In the genomic region with DNA sequence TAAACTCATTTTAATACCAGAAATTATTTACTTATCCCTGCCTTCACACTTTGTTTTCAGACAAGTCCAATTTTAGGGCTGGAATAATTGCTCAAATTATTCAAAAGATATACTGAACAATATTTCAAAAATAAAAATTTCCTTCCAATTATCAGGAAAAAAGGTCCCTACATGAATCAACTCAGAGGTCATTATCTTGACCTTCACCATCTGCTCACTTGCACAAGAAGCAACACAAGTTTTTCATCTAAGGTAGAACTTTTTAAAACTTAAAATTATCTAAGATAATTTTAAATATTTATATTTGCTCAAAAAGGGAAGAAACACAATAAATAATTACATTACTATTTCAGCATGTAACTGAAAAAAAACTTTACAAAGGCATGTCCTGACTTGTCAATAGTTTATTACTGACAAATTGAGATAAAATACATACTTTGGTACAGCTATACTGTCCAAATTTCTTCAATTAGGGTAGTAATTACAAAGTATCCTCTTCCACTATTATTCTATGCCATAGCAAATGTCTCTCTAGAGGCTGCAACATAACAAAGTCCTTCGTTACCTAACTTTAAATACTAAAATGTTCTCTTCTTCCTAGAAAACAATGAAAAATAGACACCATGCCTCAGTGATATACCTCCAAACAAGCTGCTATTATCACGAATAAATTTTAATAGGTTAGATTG, we compare ENCODE assay signal across 12 cellular contexts. TPM values are rescaled to one million over a fixed set of nuclear protein-coding genes. Genes with fewer than 3 reads are reported as not detected.
DNase-seq lines count a peak whose midpoint lies in the region; ATAC-seq, FAIRE-seq and TF ChIP-seq lines count a peak whose summit lies in the region.
"Had no signal": no experiment of that assay in that cellular context is flagged by ENCODE, and none has a peak within 500 bp of the region (broad histone marks: within the 10 kb centered on the region; RNA-seq: fewer than 3 reads in every experiment).

No MANE protein-coding gene starts in this region.

- ATAC-seq in GM23338 (no peak), HG03135 (IDR thresholded peaks at IDR 0.05; ENCODE audit: unreplicated experiment) (no peak)
- ATAC-seq in activated T-helper 17 cell treated with anti-CD3 and anti-CD28 coated beads, Interleukin-2, amount 50 U/mL, for 72 hours (replicated peaks) = no peak
- ATAC-seq: lower lobe of right lung had no signal

- peaks cover 30% of the 10 kb centered on the region for H3K4me1 Mint-ChIP-seq in GM23338
- H3K4me1 Mint-ChIP-seq in activated T-helper 17 cell treated with anti-CD3 and anti-CD28 coated beads, Interleukin-2, amount 50 U/mL, for 72 hours = peaks cover 39% of the 10 kb centered on the region

- intact Hi-C loops in kidney (cut with DNase I) = no loop called here

- H3K27ac ChIP-seq in GM23338 (ENCODE audit: low read depth) = no peak overlapping the region
- no peak overlapping the region for H3K27ac ChIP-seq in kidney (ENCODE audit: low read depth in 2 of 2, low read length in 2 of 2)

- peaks cover 31% of the 10 kb centered on the region for H3K4me1 ChIP-seq in GM23338 (ENCODE audit: insufficient read depth)
- H3K4me1 ChIP-seq in kidney (ENCODE audit: control insufficient read depth in 1 of 2, insufficient read depth in 1 of 2, low read depth in 1 of 2, low read length in 2 of 2) = peaks cover 0 to 2% of the 10 kb centered on the region in 2 donors

- H3K36me3 ChIP-seq in GM23338 (ENCODE audit: insufficient read depth) (no peaks in the 10 kb centered on the region), kidney (ENCODE audit: control insufficient read depth in 1 of 2, insufficient read depth in 2 of 2, low read length in 2 of 2) (no peaks in the 10 kb centered on the region)
- H3K36me3 ChIP-seq: lower lobe of right lung had no signal

- H3K4me2 ChIP-seq in GM23338 = peak overlapping the region; percentile 88

- H3K4me3 Mint-ChIP-seq in GM23338 = 0 out of 3 replicates have a peak overlapping the region, but pooled peaks have one; percentile 85
- peak overlapping the region; percentile 95 for H3K4me3 Mint-ChIP-seq in activated T-helper 17 cell treated with anti-CD3 and anti-CD28 coated beads, Interleukin-2, amount 50 U/mL, for 72 hours

- H3K9me2 ChIP-seq in GM23338 (ENCODE audit: insufficient read depth) = no peaks in the 10 kb centered on the region

- H3K36me3 Mint-ChIP-seq in GM23338 (ENCODE audit: low read depth) = no peaks in the 10 kb centered on the region
- peaks cover 33% of the 10 kb centered on the region for H3K36me3 Mint-ChIP-seq in activated T-helper 17 cell treated with anti-CD3 and anti-CD28 coated beads, Interleukin-2, amount 50 U/mL, for 72 hours (ENCODE audit: low read depth)

- DNase-seq in AG10803 (ENCODE audit: low read depth) (no peak), GM23338 (ENCODE audit: low spot score) (no peak), kidney (no peak), anterior cingulate cortex (lab: John Stamatoyannopoulos, UW) (no peak), mesenteric fat pad (ENCODE audit: low spot score) (no peak), inferior parietal cortex (ENCODE audit: extremely low spot score) (no peak)
- DNase-seq: activated CD4-positive, alpha-beta T cell treated with anti-CD3 and anti-CD28 coated beads, Interleukin-2, amount 50 U/mL, for 1 hour; effector CD8-positive, alpha-beta T cell; lower lobe of right lung; NCI-H524 treated with DMSO at 0.1 percent for 48 hours had no signal

- H3K27me3 ChIP-seq in GM23338 (ENCODE audit: insufficient read depth) = 0 out of 2 replicates have a peak, but pooled peaks cover 2% of the 10 kb centered on the region

- TF ChIP-seq CTCF in AG10803 (conservative IDR thresholded peaks at IDR 0.05; ENCODE audit: low read length) (no peak), GM23338 (conservative IDR thresholded peaks at IDR 0.05; ENCODE audit: low read depth in 2 of 2) (no peak), kidney (IDR thresholded peaks at IDR 0.05; ENCODE audit: borderline replicate concordance, extremely low read depth, insufficient read depth) (no peak)

- H3K9me3 ChIP-seq in kidney (ENCODE audit: control insufficient read depth in 1 of 2, low read length in 2 of 2) = no peaks in the 10 kb centered on the region
- H3K9me3 ChIP-seq: lower lobe of right lung had no signal

- no peaks in the 10 kb centered on the region for H3K27me3 Mint-ChIP-seq in GM23338 (ENCODE audit: insufficient read depth, low read depth, poor library complexity)
- H3K27me3 Mint-ChIP-seq in activated T-helper 17 cell treated with anti-CD3 and anti-CD28 coated beads, Interleukin-2, amount 50 U/mL, for 72 hours = no peaks in the 10 kb centered on the region

- no peak overlapping the region for H3K27ac Mint-ChIP-seq in GM23338
- no peak overlapping the region for H3K27ac Mint-ChIP-seq in activated T-helper 17 cell treated with anti-CD3 and anti-CD28 coated beads, Interleukin-2, amount 50 U/mL, for 72 hours

- H3K4me3 ChIP-seq in AG10803 (ENCODE audit: low read length) (peak overlapping the region; percentile 80), GM23338 (peak overlapping the region; percentile 77), kidney (ENCODE audit: low read length in 2 of 2) (no peak overlapping the region)

- no peaks in the 10 kb centered on the region for H4K20me1 ChIP-seq in GM23338 (replicated peaks; ENCODE audit: insufficient read depth)

- no peak overlapping the region for H3K9ac ChIP-seq in kidney (ENCODE audit: low read length in 2 of 2)

- FAIRE-seq in kidney (lab: Jason Lieb, UNC) = peak; percentile 58

- H2AFZ ChIP-seq in GM23338 = no peak overlapping the region

- peaks cover 4% of the 10 kb centered on the region; the same call in 1 of the 2 replicates for H3F3A ChIP-seq in GM23338 (replicated peaks; ENCODE audit: low read depth)

- H3K9me3 Mint-ChIP-seq in GM23338 = no peaks in the 10 kb centered on the region; the same call in 2 of the 3 replicates
- H3K9me3 Mint-ChIP-seq in activated T-helper 17 cell treated with anti-CD3 and anti-CD28 coated beads, Interleukin-2, amount 50 U/mL, for 72 hours = no peaks in the 10 kb centered on the region

- H3K79me2 ChIP-seq in GM23338 (replicated peaks; ENCODE audit: insufficient read depth) = peaks cover 46% of the 10 kb centered on the region

TF ChIP-seq in GM23338, 12 proteins besides CTCF, POLR2A, EP300 and RAD21 (continues in another document):
- no peak for TF ChIP-seq STAT1 (IDR thresholded peaks at IDR 0.05; ENCODE audit: unreplicated experiment)
- TF ChIP-seq ETS1 (IDR thresholded peaks at IDR 0.05) = no peak
- no peak for TF ChIP-seq ZNF331 (CRISPR knock-in tag; IDR thresholded peaks at IDR 0.05; ENCODE audit: low read depth)
- TF ChIP-seq NANOG (IDR thresholded peaks at IDR 0.05; ENCODE audit: borderline replicate concordance) = no peak
- TF ChIP-seq EZH2 (IDR thresholded peaks at IDR 0.05; ENCODE audit: low read depth, unreplicated experiment) = no peak
- no peak for TF ChIP-seq ZNF114 (CRISPR knock-in tag; IDR thresholded peaks at IDR 0.05)
- TF ChIP-seq POLR2AphosphoS5 (IDR thresholded peaks at IDR 0.05; ENCODE audit: low read depth) = no peak
- TF ChIP-seq CREB1 (CRISPR knock-in tag; IDR thresholded peaks at IDR 0.05; ENCODE audit: low read depth) = no peak
- TF ChIP-seq JUNB (IDR thresholded peaks at IDR 0.05; ENCODE audit: unreplicated experiment) = no peak

RNA-seq across cellular contexts. Expression of gene CEP85L, which starts 2.4 kb away (rescaled TPM):
- 10.1 and 13.4 TPM in 2 replicates for total RNA-seq in GM23338 (2014; rRNA removed; shearing (Covaris generic))
- polyA plus RNA-seq in GM23338 (2016; fragmentation: Nextera tagmentation; extraction: Ambion mirVana) (9.1 and 10.8 TPM in 2 replicates), kidney (ENCODE audit: insufficient read depth, low read depth, low replicate concordance) (0.84 TPM)
- total RNA-seq in activated T-helper 17 cell treated with anti-CD3 and anti-CD28 coated beads, Interleukin-2, amount 50 U/mL, for 72 hours = 10 to 100 TPM; 32.3 to 46.2 TPM
- total RNA-seq in kidney (12.9 TPM), mesenteric fat pad (11.6 TPM)

Comparison
In these comparisons a context has a peak if more than half of its experiments do, and no peak if none do; other contexts are left out.
1. H3K4me3 ChIP-seq: peak in AG10803 (single experiment) and GM23338 (single experiment); none in kidney (0 of 2).